In genomic region chr3:120057029-120057428, GRCh38 we compare ENCODE assay signal across 22 cellular contexts. TPM values are rescaled to one million over a fixed set of nuclear protein-coding genes. Genes with fewer than 3 reads are reported as not detected.
DNase-seq lines count a peak whose midpoint lies in the region; ATAC-seq, FAIRE-seq and TF ChIP-seq lines count a peak whose summit lies in the region.
"Had no signal": no experiment of that assay in that cellular context is flagged by ENCODE, and none has a peak within 500 bp of the region (broad histone marks: within the 10 kb centered on the region; RNA-seq: fewer than 3 reads in every experiment).

No MANE protein-coding gene starts in this region.

- H2BK12ac ChIP-seq in trophoblast cell (ENCODE audit: low read length), result no peak overlapping the region

- intact Hi-C loops in CD4-positive, alpha-beta T cell (cut with DNase I, micrococcal nuclease), result no loop called here

- no peak overlapping the region for H2BK5ac ChIP-seq in trophoblast cell (ENCODE audit: low read depth, low read length, poor library complexity)

- H3K18ac ChIP-seq in trophoblast cell (ENCODE audit: low read length), result no peak overlapping the region

- no peaks in the 10 kb centered on the region for H3K27me3 ChIP-seq in trophoblast cell (ENCODE audit: insufficient read depth, low read length)
- H3K27me3 ChIP-seq in CD4-positive, alpha-beta T cell (ENCODE audit: control insufficient read depth, insufficient read depth, low read length), result no peaks in the 10 kb centered on the region
- H3K27me3 ChIP-seq: BLaER1 treated with 17β-estradiol and CSF1 and Interleukin-3, amounts not matched to agents 10 nM and 100 nM had no signal

- H4K91ac ChIP-seq in trophoblast cell (ENCODE audit: low read depth, low read length), result no peak overlapping the region

- H3K4me3 Mint-ChIP-seq in CD4-positive, alpha-beta T cell, result no peak overlapping the region
- H3K4me3 Mint-ChIP-seq: B cell; CD8-positive, alpha-beta memory T cell had no signal

- H3K9me3 Mint-ChIP-seq in CD4-positive, alpha-beta T cell, result peaks cover 6% of the 10 kb centered on the region
- H3K9me3 Mint-ChIP-seq: CD8-positive, alpha-beta memory T cell had no signal

- H3K9ac ChIP-seq in trophoblast cell (ENCODE audit: low read length), result no peak overlapping the region
- H3K9ac ChIP-seq: BLaER1 treated with 17β-estradiol and CSF1 and Interleukin-3, amounts not matched to agents 10 nM and 100 nM had no signal

- no peak for TF ChIP-seq CTCF in CD4-positive, alpha-beta T cell (IDR thresholded peaks at IDR 0.05)

- H2AK5ac ChIP-seq in trophoblast cell (ENCODE audit: low read length), result no peak overlapping the region

- no peak overlapping the region for H3K27ac ChIP-seq in trophoblast cell (ENCODE audit: low read depth, low read length)
- H3K27ac ChIP-seq in CD4-positive, alpha-beta T cell (ENCODE audit: low read depth, low read length), result no peak overlapping the region
- H3K27ac ChIP-seq: 22Rv1; A549; BLaER1 treated with 17β-estradiol and CSF1 and Interleukin-3, amounts not matched to agents 10 nM and 100 nM; C4-2B had no signal

- H2AFZ ChIP-seq in trophoblast cell (ENCODE audit: insufficient read depth, low read length, poor library complexity), result no peak overlapping the region

- no peak overlapping the region for H3K4me2 ChIP-seq in trophoblast cell (ENCODE audit: low read length)
- H3K4me2 ChIP-seq: A549; BLaER1 treated with 17β-estradiol and CSF1 and Interleukin-3, amounts not matched to agents 10 nM and 100 nM had no signal

- no peaks in the 10 kb centered on the region for H3K79me1 ChIP-seq in trophoblast cell (ENCODE audit: low read length)

- no peak overlapping the region for H4K8ac ChIP-seq in trophoblast cell (ENCODE audit: low read depth, low read length)

- H3K9me3 ChIP-seq in trophoblast cell (ENCODE audit: insufficient read depth, low read depth, low read length), result no peaks in the 10 kb centered on the region
- no peaks in the 10 kb centered on the region for H3K9me3 ChIP-seq in CD4-positive, alpha-beta T cell (ENCODE audit: control insufficient read depth, low read length)
- H3K9me3 ChIP-seq: A549 had no signal

- POLR2A ChIA-PET in CD4-positive, alpha-beta T cell (lab: Charles Lee), result no interaction called here

- peak overlapping the region; percentile 69 for H3K4ac ChIP-seq in trophoblast cell (ENCODE audit: low read depth, low read length)

- H3K36me3 ChIP-seq in trophoblast cell (ENCODE audit: control insufficient read depth in 1 of 2, insufficient read depth in 2 of 2, low read length in 2 of 2), result peaks cover 0 to 1% of the 10 kb centered on the region in 2 experiments

- CTCF ChIA-PET in CD4-positive, alpha-beta T cell (lab: Charles Lee), result no interaction called here

- no peak overlapping the region for H4K12ac ChIP-seq in trophoblast cell (ENCODE audit: low read depth, low read length)

- no CpG with 5 or more reads among the region's 7 CpGs for WGBS in trophoblast cell (ENCODE audit: extremely low coverage, insufficient coverage, insufficient read length)

- H3K4me1 ChIP-seq in trophoblast cell (ENCODE audit: control insufficient read depth in 1 of 2, insufficient read depth in 2 of 2, low read length in 2 of 2), result no peaks in the 10 kb centered on the region

- no peak for DNase-seq in frontal cortex (ENCODE audit: low spot score in 2 of 2)
- DNase-seq in trophoblast cell, result peak in 1 of 2 donors; percentile 20
- DNase-seq in NCI-H2227 (lab: John Stamatoyannopoulos, UW; ENCODE audit: unreplicated experiment), result no peak
- DNase-seq in CD4-positive, alpha-beta T cell, result no peak
- DNase-seq: AML-193; CD4-positive, alpha-beta memory T cell; CD8-positive, alpha-beta memory T cell; COR-L47; DMS 273 treated with DMSO at 0.1 percent for 48 hours; DMS153; DMS53; DMS79; DND-41; EL; GF-D8 had no signal

- peaks cover 13% of the 10 kb centered on the region for H3K36me3 Mint-ChIP-seq in CD4-positive, alpha-beta T cell (ENCODE audit: low read depth)

- FAIRE-seq in G401.6 (lab: Jason Lieb, UNC) (peak; percentile 58), frontal cortex (lab: Jason Lieb, UNC) (peak; percentile 21)
- FAIRE-seq: A549, GM12891 had no signal

- peaks cover 13% of the 10 kb centered on the region for H3K79me2 ChIP-seq in trophoblast cell (ENCODE audit: control insufficient read depth, insufficient read depth, low read length, poor library complexity)

- no peak overlapping the region for H3K23ac ChIP-seq in trophoblast cell (ENCODE audit: low read length)

- H2BK120ac ChIP-seq in trophoblast cell (ENCODE audit: insufficient read depth, low read length, poor library complexity), result no peak overlapping the region

- H3K4me3 ChIP-seq in trophoblast cell (ENCODE audit: low read depth, low read length), result no peak overlapping the region
- H3K4me3 ChIP-seq: A549; BLaER1 treated with 17β-estradiol and CSF1 and Interleukin-3, amounts not matched to agents 10 nM and 100 nM had no signal

- H3K27me3 Mint-ChIP-seq in CD4-positive, alpha-beta T cell, result no peaks in the 10 kb centered on the region
- H3K27me3 Mint-ChIP-seq: B cell; CD4-positive, alpha-beta memory T cell; CD8-positive, alpha-beta memory T cell had no signal

- H3K27ac Mint-ChIP-seq in CD4-positive, alpha-beta T cell, result no peak overlapping the region
- H3K27ac Mint-ChIP-seq: B cell had no signal

- H3K4me1 Mint-ChIP-seq in CD4-positive, alpha-beta T cell (ENCODE audit: low read depth), result peaks cover 68% of the 10 kb centered on the region

- H3K14ac ChIP-seq in trophoblast cell (ENCODE audit: low read length), result no peak overlapping the region

- no peak for ATAC-seq in CD4-positive, alpha-beta T cell (ENCODE audit: poor library complexity)
- ATAC-seq: A549 had no signal

RNA-seq across cellular contexts. Expression of gene GSK3B, which starts 37.2 kb away (rescaled TPM):
- total RNA-seq in frontal cortex, result 141 TPM
- polyA plus RNA-seq in trophoblast cell (2013), result 241 and 242 TPM in 2 replicates
- total RNA-seq in CD4-positive, alpha-beta T cell, result 10 to 100 TPM; 27.9 to 29.1 TPM
